In genomic region chr1:199742547-199742946, GRCh38 we compare ENCODE assay signal across 9 cellular contexts.
DNase-seq lines count a peak whose midpoint lies in the region; TF ChIP-seq lines count a peak whose summit lies in the region.
"Had no signal": no experiment of that assay in that cellular context is flagged by ENCODE, and none has a peak within 500 bp of the region (broad histone marks: within the 10 kb centered on the region; RNA-seq: fewer than 3 reads in every experiment).

No MANE protein-coding gene starts in this region.

- POLR2A ChIA-PET in A673 (lab: Charles Lee; ENCODE audit: low non-redundant PET), result no interaction called here

- no peaks in the 10 kb centered on the region for H3K9me3 Mint-ChIP-seq in HFFc6

- no peaks in the 10 kb centered on the region for H3K9me3 ChIP-seq in A673 (ENCODE audit: low read depth, low read length, poor library complexity, severe bottlenecking)

- H3K4me3 Mint-ChIP-seq in HFFc6, result no peak overlapping the region

- DNase-seq in A673 (ENCODE audit: low spot score) (peak; percentile 47), HFFc6 (peak; percentile 84), T1000 (lab: John Stamatoyannopoulos, UW) (peak; percentile 31), glomerular visceral epithelial cell (ENCODE audit: extremely low spot score) (peak; percentile 58), iPS-NIHi11 (ENCODE audit: low spot score) (no peak), cortex of kidney (lab: John Stamatoyannopoulos, UW) (no peak), NCI-H2227 treated with DMSO at 0.1 percent for 48 hours (lab: John Stamatoyannopoulos, UW) (no peak), cerebellar nuclear complex (lab: John Stamatoyannopoulos, UW) (no peak)

- no TSS peak for BruUV-seq in A673 (replicated peaks; lab: Mats Ljungman, UMichigan)

- no peaks in the 10 kb centered on the region for H3K36me3 Mint-ChIP-seq in HFFc6 (ENCODE audit: low read depth)

- peaks cover 100% of the 10 kb centered on the region for H3K27me3 ChIP-seq in A673 (replicated peaks; ENCODE audit: insufficient read depth, low read depth, low read length, poor library complexity)

- no peak for TF ChIP-seq CTCF in A673 (conservative IDR thresholded peaks at IDR 0.05; ENCODE audit: low read depth, low read length)
- TF ChIP-seq CTCF in HFFc6 (IDR thresholded peaks at IDR 0.05), result no peak

- H3K36me3 ChIP-seq in A673 (ENCODE audit: insufficient read depth, low read length, poor library complexity, severe bottlenecking), result no peaks in the 10 kb centered on the region

- peaks cover 1% of the 10 kb centered on the region for H3K4me1 ChIP-seq in A673 (ENCODE audit: insufficient read depth, low read length, poor library complexity, severe bottlenecking)

- CTCF ChIA-PET in A673 (lab: Charles Lee), result interaction anchor here (1.6 kb wide), 1 partner anchor 12 kb away, joined by 3 read pairs; no protein-coding TSS in a partner anchor

- H3K4me1 Mint-ChIP-seq in HFFc6 (ENCODE audit: low read depth), result peaks cover 14% of the 10 kb centered on the region

- H3K4me3 ChIP-seq in A673 (ENCODE audit: low read depth, low read length, poor library complexity, severe bottlenecking), result no peak overlapping the region
- H3K4me3 ChIP-seq: SK-N-MC had no signal

- no peak overlapping the region for H3K27ac Mint-ChIP-seq in HFFc6

- intact Hi-C loops in A673 (cut with micrococcal nuclease; ENCODE audit: unreplicated experiment), result no loop called here

- H3K27ac ChIP-seq in A673 (ENCODE audit: low read depth, low read length, poor library complexity, severe bottlenecking), result no peak overlapping the region
- H3K27ac ChIP-seq: SK-N-MC had no signal

- no peaks in the 10 kb centered on the region for H3K27me3 Mint-ChIP-seq in HFFc6 (ENCODE audit: insufficient read depth)

Comparison
In these comparisons a context has a peak if more than half of its experiments do, and no peak if none do; other contexts are left out.
1. DNase-seq: peak in A673 (single experiment), HFFc6 (single experiment), T1000 (single experiment) and glomerular visceral epithelial cell (single experiment); none in iPS-NIHi11 (single experiment), cortex of kidney (single experiment), NCI-H2227 treated with DMSO at 0.1 percent for 48 hours (single experiment) and cerebellar nuclear complex (0 of 2).